ENCODE assay signal across 8 cellular contexts in genomic region chr22:20319041-20319744, GRCh38. TPM values are rescaled to one million over a fixed set of nuclear protein-coding genes. Genes with fewer than 3 reads are reported as not detected.
A peak's percentile ranks its signal among the peaks of the same experiment; 100 is the strongest.
DNase-seq lines count a peak whose midpoint lies in the region; ATAC-seq and TF ChIP-seq lines count a peak whose summit lies in the region.

No MANE protein-coding gene starts in this region.

- intact Hi-C loops in uterus (cut with DNase I; ENCODE audit: low total_unique reads): no loop called here

- H3K27ac Mint-ChIP-seq in effector memory CD8-positive, alpha-beta T cell: peak overlapping the region; percentile 76 to 90

- no peak for ATAC-seq in effector memory CD8-positive, alpha-beta T cell (replicated peaks)
- no peak for ATAC-seq in GM21423 (IDR thresholded peaks at IDR 0.05; ENCODE audit: unreplicated experiment)

- 5 to 17% methylated on average over 18 to 24 of the region's 32 CpGs for WGBS in mesodermal cell (ENCODE audit: insufficient coverage in 2 of 2), 2 experiments

- H3K36me3 ChIP-seq in GM06990 (ENCODE audit: control insufficient read depth, insufficient read depth, low read length) (no peaks in the 10 kb centered on the region), mesodermal cell (ENCODE audit: control insufficient read depth, insufficient read depth, low read length) (no peaks in the 10 kb centered on the region), uterus (no peaks in the 10 kb centered on the region)

- H3K9me3 ChIP-seq in mesodermal cell (ENCODE audit: control insufficient read depth, low read length) (no peaks in the 10 kb centered on the region), uterus (no peaks in the 10 kb centered on the region)

- H3K27me3 ChIP-seq in GM06990 (replicated peaks; ENCODE audit: control insufficient read depth, insufficient read depth, low read length) (no peaks in the 10 kb centered on the region), uterus (no peaks in the 10 kb centered on the region)

- peaks cover 11% of the 10 kb centered on the region for H3K36me3 Mint-ChIP-seq in effector memory CD8-positive, alpha-beta T cell (ENCODE audit: insufficient read depth)

- DNase-seq in GM06990 (ENCODE audit: extremely low read depth, insufficient read length): no peak
- peak; percentile 7 for DNase-seq in HCEC 1CT
- peak; percentile 60 for DNase-seq in RKO (ENCODE audit: low spot score)
- no peak for DNase-seq in effector memory CD8-positive, alpha-beta T cell
- DNase-seq in uterus: peak in 1 of 2 donors; percentile 13
- DNase-seq in superior temporal gyrus (ENCODE audit: extremely low spot score): no peak

- H3K4me1 Mint-ChIP-seq in effector memory CD8-positive, alpha-beta T cell (ENCODE audit: low read depth in 2 of 2): peaks cover 44 to 49% of the 10 kb centered on the region in 2 donors

- H3K4me1 ChIP-seq in mesodermal cell (ENCODE audit: control insufficient read depth, insufficient read depth, low read length, poor library complexity, severe bottlenecking) (peaks cover 9% of the 10 kb centered on the region), uterus (peaks cover 4 to 6% of the 10 kb centered on the region in 2 donors)

- no peak for TF ChIP-seq POLR2A in uterus (IDR thresholded peaks at IDR 0.05)

- no peaks in the 10 kb centered on the region for H3K27me3 Mint-ChIP-seq in effector memory CD8-positive, alpha-beta T cell

- H3K4me3 ChIP-seq in GM06990 (replicated peaks; ENCODE audit: low read depth, low read length) (peak overlapping the region; percentile 88), mesodermal cell (ENCODE audit: extremely low read depth, insufficient read depth, low read length, poor library complexity, severe bottlenecking) (peak overlapping the region; percentile 93), uterus (peak overlapping the region; percentile 89 to 96)

- no peak for TF ChIP-seq CTCF in GM06990 (IDR thresholded peaks at IDR 0.05; ENCODE audit: insufficient read depth, low read length, poor library complexity, severe bottlenecking)
- TF ChIP-seq CTCF in uterus (IDR thresholded peaks at IDR 0.05): no peak

- H3K27ac ChIP-seq in mesodermal cell (ENCODE audit: low read depth, low read length, severe bottlenecking): no peak overlapping the region
- peak overlapping the region; percentile 83 to 88 for H3K27ac ChIP-seq in uterus

- peak overlapping the region; percentile 92 to 96 for H3K4me3 Mint-ChIP-seq in effector memory CD8-positive, alpha-beta T cell

- H3K9me3 Mint-ChIP-seq in effector memory CD8-positive, alpha-beta T cell: no peaks in the 10 kb centered on the region

RNA-seq across cellular contexts. Expression of gene DGCR6L, which starts 0.7 kb away (rescaled TPM):
- 40.1 TPM for polyA plus RNA-seq in mesodermal cell (2013, experiment 1 of 2)
- polyA plus RNA-seq in mesodermal cell (2013, experiment 2 of 2): 37.0 TPM
- total RNA-seq in uterus: 100 to 1,000 TPM in 1 of 4 donors, 10 to 100 TPM in 3; 17.2 to 101 (median 34.9) TPM

RNA-seq across cellular contexts. Expression of gene RTN4R, which starts 51.1 kb away (rescaled TPM):
- 5.7 TPM for polyA plus RNA-seq in mesodermal cell (2013, experiment 1 of 2)
- 3.7 TPM for polyA plus RNA-seq in mesodermal cell (2013, experiment 2 of 2)
- 10 to 100 TPM in 1 of 4 donors, 1 to 10 TPM in 1, not detected in 2; 5.0 to 12.9 TPM for total RNA-seq in uterus

Comparison
In these comparisons a context has a peak if more than half of its experiments do, and no peak if none do; other contexts are left out.
1. DNase-seq: peak in HCEC 1CT (single experiment) and RKO (single experiment); none in GM06990 (single experiment), effector memory CD8-positive, alpha-beta T cell (0 of 3) and superior temporal gyrus (single experiment).
2. Peak in every context shown above with its lines, with median percentiles within 50 percentile points of each other: H3K4me3 ChIP-seq.